In genomic region chrX:140713174-140713539, GRCh38 we compare ENCODE assay signal across 9 cellular contexts. TPM values are rescaled to one million over a fixed set of nuclear protein-coding genes. Genes with fewer than 3 reads are reported as not detected.
DNase-seq lines count a peak whose midpoint lies in the region; ATAC-seq lines count a peak whose summit lies in the region.
"Had no signal": no experiment of that assay in that cellular context is flagged by ENCODE, and none has a peak within 500 bp of the region (broad histone marks: within the 10 kb centered on the region; RNA-seq: fewer than 3 reads in every experiment).

No MANE protein-coding gene starts in this region.

- WGBS in mesodermal cell (ENCODE audit: insufficient coverage in 2 of 2), 2 experiments = 48% methylated on average over 4 of the region's 6 CpGs; no CpG with 5 or more reads in 1 of the 2 experiments

- peak overlapping the region; percentile 32; the same call in 1 of the 2 replicates for H3K4me3 ChIP-seq in BLaER1
- no peak overlapping the region for H3K4me3 ChIP-seq in mesodermal cell (ENCODE audit: extremely low read depth, insufficient read depth, low read length, poor library complexity, severe bottlenecking)
- H3K4me3 ChIP-seq: body of pancreas had no signal

- ATAC-seq in HG02938 (IDR thresholded peaks at IDR 0.05; ENCODE audit: unreplicated experiment) = peak; percentile 87

- H3K9ac ChIP-seq in BLaER1 = no peak overlapping the region

- H3K4me1 ChIP-seq in BLaER1 (peaks cover 21% of the 10 kb centered on the region), mesodermal cell (ENCODE audit: control insufficient read depth, insufficient read depth, low read length, poor library complexity, severe bottlenecking) (peaks cover 14% of the 10 kb centered on the region)
- H3K4me1 ChIP-seq: body of pancreas had no signal

- H3K36me3 ChIP-seq in BLaER1 = no peaks in the 10 kb centered on the region
- peaks cover 4% of the 10 kb centered on the region for H3K36me3 ChIP-seq in mesodermal cell (ENCODE audit: control insufficient read depth, insufficient read depth, low read length)

- no peak overlapping the region for H3K27ac ChIP-seq in BLaER1
- peak overlapping the region; percentile 88 for H3K27ac ChIP-seq in angular gyrus (ENCODE audit: low read depth, low read length)
- H3K27ac ChIP-seq in mesodermal cell (ENCODE audit: low read depth, low read length, severe bottlenecking) = peak overlapping the region; percentile 96
- H3K27ac ChIP-seq: body of pancreas had no signal

- peaks cover 74% of the 10 kb centered on the region for H3K27me3 ChIP-seq in BLaER1
- H3K27me3 ChIP-seq: body of pancreas had no signal

- peak overlapping the region; percentile 73 for H3K4me2 ChIP-seq in BLaER1

- H4K20me1 ChIP-seq in BLaER1 = no peaks in the 10 kb centered on the region

- H3K9me3 ChIP-seq in BLaER1 (no peaks in the 10 kb centered on the region), mesodermal cell (ENCODE audit: control insufficient read depth, low read length) (no peaks in the 10 kb centered on the region)
- H3K9me3 ChIP-seq: body of pancreas had no signal

- DNase-seq in NCI-H2227 treated with DMSO at 0.1 percent for 48 hours (lab: John Stamatoyannopoulos, UW) = no peak
- no peak for DNase-seq in stimulated activated naive CD4-positive, alpha-beta T cell (lab: John Stamatoyannopoulos, UW)
- no peak for DNase-seq in GM03348 (ENCODE audit: low spot score)
- no peak for DNase-seq in activated CD4-positive, alpha-beta T cell treated with anti-CD3 and anti-CD28 coated beads, Interleukin-2, amount 50 U/mL, for 4 hours

RNA-seq across cellular contexts. Expression of gene LINC00632, which starts 3.6 kb away (rescaled TPM):
- polyA plus RNA-seq in mesodermal cell (2013, experiment 1 of 2) = 339 TPM
- 260 TPM for polyA plus RNA-seq in mesodermal cell (2013, experiment 2 of 2)
